22 cellular contexts compared by ENCODE assay signal in the genomic region with DNA sequence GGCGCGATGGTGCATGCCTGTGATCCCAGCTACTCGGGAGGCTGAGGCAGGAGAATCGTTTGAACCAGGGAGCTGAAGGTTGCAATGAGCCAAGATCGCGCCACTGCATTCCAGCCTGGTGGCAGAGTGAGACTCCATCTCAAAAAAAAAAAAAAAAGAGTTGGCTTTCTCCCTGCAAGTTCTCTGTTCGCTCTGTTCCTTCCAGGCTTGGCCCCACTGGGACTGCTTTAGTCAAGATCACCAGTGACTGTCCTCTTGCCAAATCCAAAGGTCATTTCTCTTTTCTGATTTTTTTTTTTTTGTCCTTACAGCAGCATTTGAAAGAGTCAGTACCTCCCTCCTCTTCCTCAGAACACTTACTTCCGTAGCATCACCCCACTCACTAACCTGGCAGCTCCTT. TPM values are rescaled to one million over a fixed set of nuclear protein-coding genes. Genes with fewer than 3 reads are reported as not detected.
"Had no signal": no experiment of that assay in that cellular context is flagged by ENCODE, and none has a peak within 500 bp of the region (broad histone marks: within the 10 kb centered on the region; RNA-seq: fewer than 3 reads in every experiment).

No MANE protein-coding gene starts in this region.

- H3K9me3 ChIP-seq: body of pancreas, colonic mucosa had no signal

- DNase-seq: activated CD4-positive, alpha-beta T cell treated with anti-CD3 and anti-CD28 coated beads for 4 hours; activated T-cell treated with anti-CD3 and anti-CD28 coated beads for 4 hours; caudate nucleus; colonic mucosa; endodermal cell; foreskin melanocyte; kidney glomerular epithelial cell; occipital lobe; stimulated activated CD4-positive, alpha-beta T cell treated with anti-CD3 and anti-CD28 coated beads, Interleukin-4, amount 100 ng/mL, for 4 hours; stimulated activated naive B cell treated with anti-CD40 and anti-IgM and Interleukin-4, amounts not matched to agents 10 μg/mL and 1 μg/mL and 100 μg/mL, for 72 hours had no signal

- H3K9me3 Mint-ChIP-seq: activated CD4-positive, alpha-beta memory T cell treated with anti-CD3 and anti-CD28 coated beads for 36 hours; endodermal cell; stimulated activated naive B cell treated with anti-CD40 and anti-IgM and Interleukin-4, amounts not matched to agents 10 μg/mL and 1 μg/mL and 100 μg/mL, for 72 hours; T-helper 2 cell treated with Interferon-gamma antibody and Interleukin-4, amounts not matched to agents 5 μg/mL and 100 μg/mL, for 36 hours; WTC11 had no signal

- H3K27ac ChIP-seq: body of pancreas, colonic mucosa, epithelial cell of prostate, SK-N-MC, skin epidermis had no signal

- H3K4me3 ChIP-seq: body of pancreas, colonic mucosa, SK-N-MC, skin epidermis had no signal

- H3K27me3 ChIP-seq: body of pancreas, colonic mucosa had no signal

- H3K27ac Mint-ChIP-seq: activated CD4-positive, alpha-beta memory T cell treated with anti-CD3 and anti-CD28 coated beads for 36 hours; activated naive CD8-positive, alpha-beta T cell; endodermal cell; stimulated activated naive B cell treated with anti-CD40 and anti-IgM and Interleukin-4, amounts not matched to agents 10 μg/mL and 1 μg/mL and 100 μg/mL, for 72 hours; T-helper 2 cell treated with Interferon-gamma antibody and Interleukin-4, amounts not matched to agents 5 μg/mL and 100 μg/mL, for 36 hours; WTC11 had no signal

- H3K4me1 Mint-ChIP-seq: endodermal cell; stimulated activated naive B cell treated with anti-CD40 and anti-IgM and Interleukin-4, amounts not matched to agents 10 μg/mL and 1 μg/mL and 100 μg/mL, for 72 hours; WTC11 had no signal

- ATAC-seq: body of pancreas; stimulated activated naive B cell treated with anti-CD40 and anti-IgM and Interleukin-4, amounts not matched to agents 10 μg/mL and 1 μg/mL and 100 μg/mL, for 72 hours; WTC11 had no signal

- H3K4me3 Mint-ChIP-seq: activated CD4-positive, alpha-beta memory T cell treated with anti-CD3 and anti-CD28 coated beads for 36 hours; activated naive CD8-positive, alpha-beta T cell; endodermal cell; stimulated activated naive B cell treated with anti-CD40 and anti-IgM and Interleukin-4, amounts not matched to agents 10 μg/mL and 1 μg/mL and 100 μg/mL, for 72 hours; T-helper 2 cell treated with Interferon-gamma antibody and Interleukin-4, amounts not matched to agents 5 μg/mL and 100 μg/mL, for 36 hours; WTC11 had no signal

- H3K4me1 ChIP-seq: body of pancreas, colonic mucosa had no signal

- H3K27me3 Mint-ChIP-seq: activated CD4-positive, alpha-beta memory T cell treated with anti-CD3 and anti-CD28 coated beads for 36 hours; activated naive CD8-positive, alpha-beta T cell; stimulated activated naive B cell treated with anti-CD40 and anti-IgM and Interleukin-4, amounts not matched to agents 10 μg/mL and 1 μg/mL and 100 μg/mL, for 72 hours had no signal

RNA-seq across cellular contexts. Expression of a gene that starts 10.8 kb away (rescaled TPM):
- total RNA-seq: body of pancreas, colonic mucosa, lung microvascular endothelial cell, myocyte, occipital lobe had no signal

RNA-seq across cellular contexts. Expression of a gene that starts 38.8 kb away (rescaled TPM):
- total RNA-seq: body of pancreas, colonic mucosa, endodermal cell, lung microvascular endothelial cell, myocyte, occipital lobe, posterior vena cava, WTC11 had no signal
- polyA plus RNA-seq: neural cell had no signal

RNA-seq across cellular contexts. Expression of a gene that starts 51.9 kb away (rescaled TPM):
- total RNA-seq: activated CD4-positive, alpha-beta memory T cell treated with anti-CD3 and anti-CD28 coated beads for 36 hours; body of pancreas; colonic mucosa; endodermal cell; lung microvascular endothelial cell; myocyte; occipital lobe; posterior vena cava had no signal
- polyA plus RNA-seq: neural cell had no signal
